ENCODE assay signal across 7 cellular contexts in genomic region chr1:109484519-109484975, GRCh38. TPM values are rescaled to one million over a fixed set of nuclear protein-coding genes. Genes with fewer than 3 reads are reported as not detected.
DNase-seq lines count a peak whose midpoint lies in the region; ATAC-seq and TF ChIP-seq lines count a peak whose summit lies in the region.

No MANE protein-coding gene starts in this region.

- H3K4me1 ChIP-seq in heart left ventricle, result peaks cover 0 to 23% (median 14%) of the 10 kb centered on the region in 12 donors
- H3K4me1 ChIP-seq in skeletal muscle satellite cell (ENCODE audit: control insufficient read depth, insufficient read depth, low read length), result peaks cover 18% of the 10 kb centered on the region

- WGBS in heart left ventricle, 4 donors, result 33 to 35% (median 35%) methylated on average over 15 of the region's 15 CpGs

- H3K27ac Mint-ChIP-seq in T-helper 17 cell, result peak overlapping the region; percentile 89

- TF ChIP-seq CTCF in heart left ventricle (IDR thresholded peaks at IDR 0.05), result no peak

- no peak for ATAC-seq in T-helper 17 cell
- peak in 1 of 4 donors; percentile 8 for ATAC-seq in heart left ventricle
- ATAC-seq in GM21367 (IDR thresholded peaks at IDR 0.05; ENCODE audit: unreplicated experiment), result no peak

- peak overlapping the region; percentile 98 for H3K4me2 ChIP-seq in skeletal muscle satellite cell (ENCODE audit: low read length)

- peak overlapping the region; percentile 95 for H3K4me3 Mint-ChIP-seq in T-helper 17 cell

- H3K36me3 ChIP-seq in heart left ventricle (peaks cover 0 to 27% (median 14%) of the 10 kb centered on the region in 9 donors), skeletal muscle satellite cell (ENCODE audit: insufficient read depth, low read length) (peaks cover 32% of the 10 kb centered on the region)

- H3K9me3 ChIP-seq in T-helper 17 cell (ENCODE audit: control insufficient read depth, low read length, poor library complexity, severe bottlenecking), result no peaks in the 10 kb centered on the region
- no peaks in the 10 kb centered on the region for H3K9me3 ChIP-seq in heart left ventricle
- H3K9me3 ChIP-seq in skeletal muscle satellite cell (replicated peaks; ENCODE audit: low read length), result no peaks in the 10 kb centered on the region

- H3K4me1 Mint-ChIP-seq in T-helper 17 cell, result peaks cover 30% of the 10 kb centered on the region

- TF ChIP-seq POLR2A in heart left ventricle (IDR thresholded peaks at IDR 0.05), result no peak

- H3K4me3 ChIP-seq in heart left ventricle (peak overlapping the region; percentile 55 to 92 (median 80)), skeletal muscle satellite cell (ENCODE audit: low read length) (peak overlapping the region; percentile 86)

- H3K36me3 Mint-ChIP-seq in T-helper 17 cell (ENCODE audit: low read depth), result peaks cover 3% of the 10 kb centered on the region

- intact Hi-C loops in heart left ventricle (cut with DNase I), result loop anchor here in 6 of 10 donors (5.0 kb wide), 2 partner anchors 52 to 57 kb away; partner anchors contain the start of gene PSMA5 (in 5 of the 6)

- H3K27me3 ChIP-seq in heart left ventricle, result no peaks in the 10 kb centered on the region
- H3K27me3 ChIP-seq in skeletal muscle satellite cell (ENCODE audit: control insufficient read depth, insufficient read depth, low read length), result peaks cover 18% of the 10 kb centered on the region

- peak; percentile 12 for DNase-seq in HCEC 1CT
- no peak for DNase-seq in T-helper 17 cell
- no peak for DNase-seq in heart left ventricle
- DNase-seq in DMS79 (lab: John Stamatoyannopoulos, UW), result no peak
- DNase-seq in NCI-H2107 (lab: John Stamatoyannopoulos, UW), result no peak

- peaks cover 4% of the 10 kb centered on the region for H3K27me3 Mint-ChIP-seq in T-helper 17 cell

- H3K27ac ChIP-seq in heart left ventricle, result peak overlapping the region in 7 of 12 donors; percentile 87 to 100 (median 98)

- peak overlapping the region; percentile 86 for H3K9ac ChIP-seq in skeletal muscle satellite cell (ENCODE audit: low read depth, low read length)

RNA-seq across cellular contexts. Expression of gene ATXN7L2, which starts 0.8 kb away (rescaled TPM):
- total RNA-seq in T-helper 17 cell (10 to 100 TPM; 14.3 to 16.0 TPM), heart left ventricle (1 to 10 TPM; 1.2 to 2.8 (median 2.1) TPM)
- polyA plus RNA-seq in heart left ventricle, result 1 to 10 TPM; 2.0 to 3.8 TPM
- 1.5 and 4.1 TPM in 2 replicates for total RNA-seq in skeletal muscle satellite cell (2012; rRNA removed)

RNA-seq across cellular contexts. Expression of gene CYB561D1, which starts 9.3 kb away (rescaled TPM):
- total RNA-seq in T-helper 17 cell (10 to 100 TPM; 21.0 to 23.5 TPM), heart left ventricle (1 to 10 TPM; 3.4 to 8.4 (median 5.1) TPM)
- 1 to 10 TPM; 2.1 to 8.1 TPM for polyA plus RNA-seq in heart left ventricle
- 3.3 and 4.4 TPM in 2 replicates for total RNA-seq in skeletal muscle satellite cell (2012; rRNA removed)

RNA-seq across cellular contexts. Expression of gene SYPL2, which starts 18.2 kb away (rescaled TPM):
- total RNA-seq in T-helper 17 cell, result not detected
- total RNA-seq in heart left ventricle, result 10 to 100 TPM; 11.3 to 39.7 (median 25.4) TPM
- polyA plus RNA-seq in heart left ventricle, result 10 to 100 TPM; 14.7 to 36.3 TPM
- total RNA-seq in skeletal muscle satellite cell (2012; rRNA removed), result under 0.01 and 0.25 TPM in 2 replicates

RNA-seq across cellular contexts. Expression of gene AMIGO1, which starts 25.0 kb away (rescaled TPM):
- total RNA-seq in T-helper 17 cell, result 1 to 10 TPM; 6.2 to 8.0 TPM
- 10 to 100 TPM in 8 of 9 donors, 1 to 10 TPM in 1; 9.9 to 19.1 (median 14.9) TPM for total RNA-seq in heart left ventricle
- polyA plus RNA-seq in heart left ventricle, result 1 to 10 TPM; 4.6 to 6.2 TPM
- under 0.01 and 0.25 TPM in 2 replicates for total RNA-seq in skeletal muscle satellite cell (2012; rRNA removed)

RNA-seq across cellular contexts. Expression of gene GPR61, which starts 55.1 kb away (rescaled TPM):
- under 1 TPM; 0.20 to 0.65 TPM for total RNA-seq in T-helper 17 cell
- total RNA-seq in heart left ventricle, result under 1 TPM in 6 of 9 donors, not detected in 3; 0.08 to 0.72 (median 0.21) TPM
- polyA plus RNA-seq in heart left ventricle, result under 1 TPM in 1 of 2 donors, not detected in 1; 0.15 TPM
- total RNA-seq in skeletal muscle satellite cell (2012; rRNA removed), result not detected in 2 replicates

Comparison
In these comparisons a context has a peak if more than half of its experiments do, and no peak if none do; other contexts are left out.
1. RNA of gene ATXN7L2, which starts 0.8 kb away (total RNA-seq): 14.3 to 16.0 TPM in T-helper 17 cell; 1.2 to 2.8 TPM in heart left ventricle; every median in the first group is over 4 times any median in the second.
2. RNA of gene SYPL2, which starts 18.2 kb away (total RNA-seq): 11.3 to 39.7 TPM in heart left ventricle; not detected in T-helper 17 cell; every median in the first group is over 10 times any median in the second.